ENCODE assay signal across 7 cellular contexts in genomic region chr15:54500330-54500729, GRCh38.
"Had no signal": no experiment of that assay in that cellular context is flagged by ENCODE, and none has a peak within 500 bp of the region (broad histone marks: within the 10 kb centered on the region; RNA-seq: fewer than 3 reads in every experiment).

No MANE protein-coding gene starts in this region.

- H3K27ac Mint-ChIP-seq: IgD-negative memory B cell had no signal

- DNase-seq: GM23248, H9, HCEC 1CT, KBM-7 had no signal

- H3K4me3 Mint-ChIP-seq: H9, IgD-negative memory B cell had no signal

- H2AFZ ChIP-seq: GM23248 had no signal

- H3K27me3 Mint-ChIP-seq: IgD-negative memory B cell had no signal

- H3K4me3 ChIP-seq: GM23248 had no signal

- ATAC-seq: HepG2 had no signal

- H3K4me2 ChIP-seq: KMS-11 had no signal

- H3K4me1 Mint-ChIP-seq: IgD-negative memory B cell had no signal

- H3K27ac ChIP-seq: GM23248, KMS-11 had no signal
